Comparison of ENCODE assay signal across 11 cellular contexts in genomic region chr1:24351918-24352637, GRCh38. TPM values are rescaled to one million over a fixed set of nuclear protein-coding genes. Genes with fewer than 3 reads are reported as not detected.
DNase-seq lines count a peak whose midpoint lies in the region; ATAC-seq lines count a peak whose summit lies in the region.
"Had no signal": no experiment of that assay in that cellular context is flagged by ENCODE, and none has a peak within 500 bp of the region (broad histone marks: within the 10 kb centered on the region; RNA-seq: fewer than 3 reads in every experiment).

No MANE protein-coding gene starts in this region.

- no peak overlapping the region for H3K27ac Mint-ChIP-seq in activated naive CD4-positive, alpha-beta T cell treated with anti-CD3 and anti-CD28 coated beads, Interleukin-2, amount 10 ng/mL, durations not matched to agents 7 days and 5 days
- H3K27ac Mint-ChIP-seq in stimulated activated naive CD8-positive, alpha-beta T cell treated with anti-CD3 and anti-CD28 coated beads, Interleukin-15, amount 100 ng/mL, for 72 hours = peak overlapping the region in 1 of 2 donors; percentile 64

- H3K36me3 Mint-ChIP-seq in activated naive CD4-positive, alpha-beta T cell treated with anti-CD3 and anti-CD28 coated beads, Interleukin-2, amount 10 ng/mL, durations not matched to agents 7 days and 5 days = no peaks in the 10 kb centered on the region

- H3K4me3 ChIP-seq in SJCRH30 = no peak overlapping the region

- no peaks in the 10 kb centered on the region for H3K9me3 Mint-ChIP-seq in activated naive CD4-positive, alpha-beta T cell treated with anti-CD3 and anti-CD28 coated beads, Interleukin-2, amount 10 ng/mL, durations not matched to agents 7 days and 5 days
- no peaks in the 10 kb centered on the region for H3K9me3 Mint-ChIP-seq in stimulated activated naive CD8-positive, alpha-beta T cell treated with anti-CD3 and anti-CD28 coated beads, Interleukin-15, amount 100 ng/mL, for 72 hours
- H3K9me3 Mint-ChIP-seq: CD4-positive, alpha-beta memory T cell had no signal

- H3K27me3 Mint-ChIP-seq in activated naive CD4-positive, alpha-beta T cell treated with anti-CD3 and anti-CD28 coated beads, Interleukin-2, amount 10 ng/mL, durations not matched to agents 7 days and 5 days = peaks cover 24% of the 10 kb centered on the region
- H3K27me3 Mint-ChIP-seq in stimulated activated naive CD8-positive, alpha-beta T cell treated with anti-CD3 and anti-CD28 coated beads, Interleukin-15, amount 100 ng/mL, for 72 hours = peaks cover 8% of the 10 kb centered on the region
- H3K27me3 Mint-ChIP-seq: CD4-positive, alpha-beta memory T cell had no signal

- CTCF ChIA-PET in activated naive CD4-positive, alpha-beta T cell treated with anti-CD3 and anti-CD28 coated beads, Interleukin-2, amount 10 ng/mL, durations not matched to agents 7 days and 5 days (lab: Charles Lee) = interaction anchor here (1.0 to 3.4 kb wide), 4 partner anchors 40 to 153 kb away, joined by 3 to 16 read pairs (median 5); no protein-coding TSS in a partner anchor

- no peaks in the 10 kb centered on the region for H3K4me1 ChIP-seq in SJCRH30

- H3K4me1 Mint-ChIP-seq in activated naive CD4-positive, alpha-beta T cell treated with anti-CD3 and anti-CD28 coated beads, Interleukin-2, amount 10 ng/mL, durations not matched to agents 7 days and 5 days = peaks cover 26% of the 10 kb centered on the region
- peaks cover 41% of the 10 kb centered on the region for H3K4me1 Mint-ChIP-seq in stimulated activated naive CD8-positive, alpha-beta T cell treated with anti-CD3 and anti-CD28 coated beads, Interleukin-15, amount 100 ng/mL, for 72 hours

- no peaks in the 10 kb centered on the region for H3K9me3 ChIP-seq in SJCRH30 (replicated peaks)

- peak; percentile 73 for ATAC-seq in stimulated activated naive CD8-positive, alpha-beta T cell treated with anti-CD3 and anti-CD28 coated beads, Interleukin-15, amount 100 ng/mL, for 72 hours
- ATAC-seq: esophagus mucosa had no signal

- DNase-seq in activated naive CD4-positive, alpha-beta T cell treated with Interleukin-2 at 50 U/mL for 16 hours = peak; percentile 39
- DNase-seq in activated naive CD4-positive, alpha-beta T cell treated with anti-CD3 and anti-CD28 coated beads, Interleukin-2, amount 10 ng/mL, durations not matched to agents 7 days and 5 days = no peak
- DNase-seq in SJCRH30 = peak; percentile 17 to 33
- DNase-seq in dermis blood vessel endothelial cell = peak; percentile 13
- peak; percentile 42 to 61 for DNase-seq in stimulated activated naive CD8-positive, alpha-beta T cell treated with anti-CD3 and anti-CD28 coated beads, Interleukin-15, amount 100 ng/mL, for 72 hours
- no peak for DNase-seq in NCI-H1930 (lab: John Stamatoyannopoulos, UW)
- no peak for DNase-seq in hippocampal formation (lab: John Stamatoyannopoulos, UW)
- DNase-seq in DMS153 treated with DMSO at 0.1 percent for 48 hours (lab: John Stamatoyannopoulos, UW; ENCODE audit: unreplicated experiment) = no peak
- DNase-seq: activated gamma-delta T cell treated with Interleukin-2 at 50 U/mL for 16 hours; CD4-positive, alpha-beta memory T cell had no signal

- H3K27me3 ChIP-seq in SJCRH30 = peaks cover 14% of the 10 kb centered on the region

- no peaks in the 10 kb centered on the region for H3K36me3 ChIP-seq in SJCRH30

- no peak overlapping the region for H3K4me3 Mint-ChIP-seq in activated naive CD4-positive, alpha-beta T cell treated with anti-CD3 and anti-CD28 coated beads, Interleukin-2, amount 10 ng/mL, durations not matched to agents 7 days and 5 days
- peak overlapping the region in 1 of 2 donors; percentile 24 for H3K4me3 Mint-ChIP-seq in stimulated activated naive CD8-positive, alpha-beta T cell treated with anti-CD3 and anti-CD28 coated beads, Interleukin-15, amount 100 ng/mL, for 72 hours

- no peak overlapping the region for H3K27ac ChIP-seq in SJCRH30

RNA-seq across cellular contexts. Expression of gene GRHL3, which starts 32.9 kb away (rescaled TPM):
- not detected in 2 replicates for total RNA-seq in SJCRH30 (2014; rRNA removed; shearing (Covaris generic))
- total RNA-seq in dermis blood vessel endothelial cell = not detected in 2 replicates
- total RNA-seq: CD4-positive, alpha-beta memory T cell had no signal

Comparison
In these comparisons a context has a peak if more than half of its experiments do, and no peak if none do; other contexts are left out.
1. DNase-seq: peak in activated naive CD4-positive, alpha-beta T cell treated with Interleukin-2 at 50 U/mL for 16 hours (single experiment), SJCRH30 (2 of 2), dermis blood vessel endothelial cell (single experiment) and stimulated activated naive CD8-positive, alpha-beta T cell treated with anti-CD3 and anti-CD28 coated beads, Interleukin-15, amount 100 ng/mL, for 72 hours (2 of 2); none in activated naive CD4-positive, alpha-beta T cell treated with anti-CD3 and anti-CD28 coated beads, Interleukin-2, amount 10 ng/mL, durations not matched to agents 7 days and 5 days (single experiment), NCI-H1930 (0 of 2), hippocampal formation (0 of 2) and DMS153 treated with DMSO at 0.1 percent for 48 hours (single experiment).